In genomic region chr17:35801583-35802224, GRCh38 we compare ENCODE assay signal across 8 cellular contexts. TPM values are rescaled to one million over a fixed set of nuclear protein-coding genes. Genes with fewer than 3 reads are reported as not detected.
DNase-seq lines count a peak whose midpoint lies in the region; ATAC-seq lines count a peak whose summit lies in the region.

No MANE protein-coding gene starts in this region.

- H3K27me3 Mint-ChIP-seq in activated naive CD4-positive, alpha-beta T cell treated with anti-CD3 and anti-CD28 coated beads, Interleukin-2, amount 10 ng/mL, durations not matched to agents 7 days and 5 days: peaks cover 35% of the 10 kb centered on the region

- intact Hi-C loops in left colon (cut with DNase I, micrococcal nuclease): no loop called here

- peaks cover 31% of the 10 kb centered on the region for H3K4me1 Mint-ChIP-seq in activated naive CD4-positive, alpha-beta T cell treated with anti-CD3 and anti-CD28 coated beads, Interleukin-2, amount 10 ng/mL, durations not matched to agents 7 days and 5 days

- H3K36me3 Mint-ChIP-seq in activated naive CD4-positive, alpha-beta T cell treated with anti-CD3 and anti-CD28 coated beads, Interleukin-2, amount 10 ng/mL, durations not matched to agents 7 days and 5 days: no peaks in the 10 kb centered on the region

- peak overlapping the region; percentile 70 for H3K27ac Mint-ChIP-seq in activated naive CD4-positive, alpha-beta T cell treated with anti-CD3 and anti-CD28 coated beads, Interleukin-2, amount 10 ng/mL, durations not matched to agents 7 days and 5 days

- CTCF ChIA-PET in activated naive CD4-positive, alpha-beta T cell treated with anti-CD3 and anti-CD28 coated beads, Interleukin-2, amount 10 ng/mL, durations not matched to agents 7 days and 5 days (lab: Charles Lee): interaction anchor here (11.7 kb wide), 1 partner anchor 34 kb away, joined by 219 read pairs; no protein-coding TSS in a partner anchor

- H3K4me3 Mint-ChIP-seq in activated naive CD4-positive, alpha-beta T cell treated with anti-CD3 and anti-CD28 coated beads, Interleukin-2, amount 10 ng/mL, durations not matched to agents 7 days and 5 days: no peak overlapping the region

- DNase-seq in activated naive CD4-positive, alpha-beta T cell treated with anti-CD3 and anti-CD28 coated beads, Interleukin-2, amount 10 ng/mL, durations not matched to agents 7 days and 5 days: peak; percentile 57
- no peak for DNase-seq in activated naive CD4-positive, alpha-beta T cell treated with anti-CD3 and anti-CD28 coated beads, Interleukin-2, amount 50 U/mL, for 16 hours
- DNase-seq in amniotic epithelial cell (ENCODE audit: low read depth): peak; percentile 83
- peak; percentile 85 to 90 for DNase-seq in left colon
- no peak for DNase-seq in activated CD8-positive, alpha-beta memory T cell treated with anti-CD3 and anti-CD28 coated beads, Interleukin-2, amount 50 U/mL, for 48 hours
- DNase-seq in kidney glomerular epithelial cell (lab: John Stamatoyannopoulos, UW): no peak
- no peak for DNase-seq in NCI-H345 treated with DMSO at 0.1 percent for 48 hours (lab: John Stamatoyannopoulos, UW; ENCODE audit: unreplicated experiment)

- ATAC-seq in left colon (peak; percentile 49), GM19035 (IDR thresholded peaks at IDR 0.05; ENCODE audit: unreplicated experiment) (no peak)

- H3K9me3 Mint-ChIP-seq in activated naive CD4-positive, alpha-beta T cell treated with anti-CD3 and anti-CD28 coated beads, Interleukin-2, amount 10 ng/mL, durations not matched to agents 7 days and 5 days: no peaks in the 10 kb centered on the region

RNA-seq across cellular contexts. Expression of gene MMP28, which starts 6.3 kb away (rescaled TPM):
- 10 to 100 TPM; 62.7 to 83.0 TPM for total RNA-seq in left colon

RNA-seq across cellular contexts. Expression of gene TAF15, which starts 7.6 kb away (rescaled TPM):
- total RNA-seq in left colon: 100 to 1,000 TPM; 112 to 143 TPM

RNA-seq across cellular contexts. Expression of gene C17orf50, which starts 41.0 kb away (rescaled TPM):
- not detected for total RNA-seq in left colon

RNA-seq across cellular contexts. Expression of gene GAS2L2, which starts 48.7 kb away (rescaled TPM):
- total RNA-seq in left colon: under 1 TPM in 1 of 2 donors, not detected in 1; 0.08 TPM

Comparison
In these comparisons a context has a peak if more than half of its experiments do, and no peak if none do; other contexts are left out.
1. DNase-seq: peak in activated naive CD4-positive, alpha-beta T cell treated with anti-CD3 and anti-CD28 coated beads, Interleukin-2, amount 10 ng/mL, durations not matched to agents 7 days and 5 days (single experiment), amniotic epithelial cell (single experiment) and left colon (2 of 2); none in activated naive CD4-positive, alpha-beta T cell treated with anti-CD3 and anti-CD28 coated beads, Interleukin-2, amount 50 U/mL, for 16 hours (single experiment), activated CD8-positive, alpha-beta memory T cell treated with anti-CD3 and anti-CD28 coated beads, Interleukin-2, amount 50 U/mL, for 48 hours (single experiment), kidney glomerular epithelial cell (single experiment) and NCI-H345 treated with DMSO at 0.1 percent for 48 hours (single experiment).